In the genomic region with DNA sequence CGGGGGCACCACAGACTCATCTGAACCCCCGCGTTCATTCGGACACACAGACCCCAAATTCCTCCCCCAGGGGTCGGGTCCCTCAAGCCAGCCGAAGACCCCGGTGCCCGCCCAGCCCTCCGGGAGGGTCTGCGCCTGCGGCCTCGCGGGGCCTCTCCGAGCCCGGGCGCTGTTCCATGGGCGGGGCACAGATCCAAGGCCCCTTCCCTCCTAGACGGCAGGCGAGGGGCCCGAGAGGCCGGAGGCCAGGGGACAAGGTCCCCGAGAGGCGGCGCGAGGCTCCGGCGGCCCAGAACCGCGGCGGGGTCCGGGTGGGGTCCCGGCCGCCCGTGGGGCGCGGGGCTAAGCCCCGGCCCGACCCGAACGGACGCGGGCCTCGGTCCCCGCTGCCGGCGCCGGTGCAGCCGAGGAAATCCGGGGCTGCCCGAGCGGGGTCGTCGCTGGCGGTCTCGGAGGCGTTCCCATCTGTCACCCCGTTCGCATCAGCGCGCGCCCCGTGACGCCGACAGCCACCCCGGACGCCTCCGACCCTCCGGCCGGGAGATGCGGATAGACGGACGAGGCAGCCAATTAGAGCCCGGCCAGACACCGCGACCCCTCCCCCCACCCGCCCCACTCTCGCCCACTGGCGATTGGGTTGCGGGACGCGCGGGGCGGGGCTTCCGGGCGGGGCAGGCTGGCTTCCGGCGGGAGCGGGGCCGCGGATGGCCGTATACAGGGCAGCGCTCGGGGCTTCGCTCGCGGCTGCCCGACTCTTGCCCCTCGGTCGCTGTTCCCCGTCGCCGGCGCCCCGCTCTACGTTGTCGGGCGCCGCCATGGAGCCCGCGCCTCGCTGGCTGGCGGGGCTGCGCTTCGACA, we compare ENCODE assay signal across 1 cellular context.
TF ChIP-seq lines count a peak whose summit lies in the region.

A gene with protein sequence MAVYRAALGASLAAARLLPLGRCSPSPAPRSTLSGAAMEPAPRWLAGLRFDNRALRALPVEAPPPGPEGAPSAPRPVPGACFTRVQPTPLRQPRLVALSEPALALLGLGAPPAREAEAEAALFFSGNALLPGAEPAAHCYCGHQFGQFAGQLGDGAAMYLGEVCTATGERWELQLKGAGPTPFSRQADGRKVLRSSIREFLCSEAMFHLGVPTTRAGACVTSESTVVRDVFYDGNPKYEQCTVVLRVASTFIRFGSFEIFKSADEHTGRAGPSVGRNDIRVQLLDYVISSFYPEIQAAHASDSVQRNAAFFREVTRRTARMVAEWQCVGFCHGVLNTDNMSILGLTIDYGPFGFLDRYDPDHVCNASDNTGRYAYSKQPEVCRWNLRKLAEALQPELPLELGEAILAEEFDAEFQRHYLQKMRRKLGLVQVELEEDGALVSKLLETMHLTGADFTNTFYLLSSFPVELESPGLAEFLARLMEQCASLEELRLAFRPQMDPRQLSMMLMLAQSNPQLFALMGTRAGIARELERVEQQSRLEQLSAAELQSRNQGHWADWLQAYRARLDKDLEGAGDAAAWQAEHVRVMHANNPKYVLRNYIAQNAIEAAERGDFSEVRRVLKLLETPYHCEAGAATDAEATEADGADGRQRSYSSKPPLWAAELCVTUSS (plus strand): TSS at position 679 of the 858 bp plus-strand sequence. CDS start 26 bp downstream, at position 705.

TF ChIP-seq in WTC11, 78 proteins besides CTCF, POLR2A, EP300 and RAD21 (continued from another document):
- TF ChIP-seq, protein P1, sequence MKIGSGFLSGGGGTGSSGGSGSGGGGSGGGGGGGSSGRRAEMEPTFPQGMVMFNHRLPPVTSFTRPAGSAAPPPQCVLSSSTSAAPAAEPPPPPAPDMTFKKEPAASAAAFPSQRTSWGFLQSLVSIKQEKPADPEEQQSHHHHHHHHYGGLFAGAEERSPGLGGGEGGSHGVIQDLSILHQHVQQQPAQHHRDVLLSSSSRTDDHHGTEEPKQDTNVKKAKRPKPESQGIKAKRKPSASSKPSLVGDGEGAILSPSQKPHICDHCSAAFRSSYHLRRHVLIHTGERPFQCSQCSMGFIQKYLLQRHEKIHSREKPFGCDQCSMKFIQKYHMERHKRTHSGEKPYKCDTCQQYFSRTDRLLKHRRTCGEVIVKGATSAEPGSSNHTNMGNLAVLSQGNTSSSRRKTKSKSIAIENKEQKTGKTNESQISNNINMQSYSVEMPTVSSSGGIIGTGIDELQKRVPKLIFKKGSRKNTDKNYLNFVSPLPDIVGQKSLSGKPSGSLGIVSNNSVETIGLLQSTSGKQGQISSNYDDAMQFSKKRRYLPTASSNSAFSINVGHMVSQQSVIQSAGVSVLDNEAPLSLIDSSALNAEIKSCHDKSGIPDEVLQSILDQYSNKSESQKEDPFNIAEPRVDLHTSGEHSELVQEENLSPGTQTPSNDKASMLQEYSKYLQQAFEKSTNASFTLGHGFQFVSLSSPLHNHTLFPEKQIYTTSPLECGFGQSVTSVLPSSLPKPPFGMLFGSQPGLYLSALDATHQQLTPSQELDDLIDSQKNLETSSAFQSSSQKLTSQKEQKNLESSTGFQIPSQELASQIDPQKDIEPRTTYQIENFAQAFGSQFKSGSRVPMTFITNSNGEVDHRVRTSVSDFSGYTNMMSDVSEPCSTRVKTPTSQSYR (CRISPR knock-in tag; IDR thresholded peaks at IDR 0.05): peak; percentile 48; the same call in 1 of the 2 replicates
- TF ChIP-seq ZNF232 (CRISPR knock-in tag; IDR thresholded peaks at IDR 0.05): 0 out of 2 replicates have a peak, but pooled peaks have one; percentile 60
